17 cellular contexts compared by ENCODE assay signal in the genomic region with DNA sequence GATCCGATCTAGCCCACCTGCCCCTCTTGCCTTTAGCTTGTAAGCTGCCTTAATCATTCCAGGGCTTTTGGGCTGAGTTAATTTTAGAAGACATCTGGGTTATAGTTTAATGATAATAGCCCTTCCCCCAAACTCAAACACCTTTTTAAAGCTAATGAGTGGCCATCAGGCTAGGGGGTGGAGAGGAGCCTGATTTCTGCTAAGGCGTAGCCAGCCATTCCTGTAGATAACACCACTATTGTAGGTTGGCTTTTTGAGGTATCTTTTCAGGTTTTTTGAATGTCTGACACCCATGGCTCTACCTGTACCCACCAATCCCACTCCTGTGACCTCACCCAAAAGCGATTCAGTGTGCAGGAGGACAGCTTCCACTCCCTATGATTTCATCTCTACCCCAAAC.
"Had no signal": no experiment of that assay in that cellular context is flagged by ENCODE, and none has a peak within 500 bp of the region (broad histone marks: within the 10 kb centered on the region; RNA-seq: fewer than 3 reads in every experiment).

No MANE protein-coding gene starts in this region.

- H3K4me3 Mint-ChIP-seq: activated naive CD4-positive, alpha-beta T cell treated with anti-CD3 and anti-CD28 coated beads for 36 hours; activated T-helper 17 cell treated with anti-CD3 and anti-CD28 coated beads, Interleukin-2, amount 50 U/mL, for 72 hours; stimulated activated naive B cell treated with anti-CD40 and anti-IgM and Interleukin-4, amounts not matched to agents 10 μg/mL and 1 μg/mL and 100 μg/mL, for 72 hours; T-helper 2 cell treated with Interferon-gamma antibody and Interleukin-4, amounts not matched to agents 5 μg/mL and 100 μg/mL, for 36 hours had no signal

- ATAC-seq: activated T-helper 17 cell treated with anti-CD3 and anti-CD28 coated beads, Interleukin-2, amount 50 U/mL, for 72 hours; left cardiac atrium; stimulated activated naive B cell treated with anti-CD40 and anti-IgM and Interleukin-4, amounts not matched to agents 10 μg/mL and 1 μg/mL and 100 μg/mL, for 72 hours had no signal

- H3K27ac ChIP-seq: ascending aorta, parathyroid adenoma, tibial nerve, vagina had no signal

- H3K4me3 ChIP-seq: ascending aorta, lung, tibial nerve, vagina had no signal

- H3K36me3 Mint-ChIP-seq: naive B cell; stimulated activated naive B cell treated with anti-CD40 and anti-IgM and Interleukin-4, amounts not matched to agents 10 μg/mL and 1 μg/mL and 100 μg/mL, for 72 hours had no signal

- H3K79me2 ChIP-seq: parathyroid adenoma had no signal

- H3K9ac ChIP-seq: parathyroid adenoma had no signal

- DNase-seq: activated CD4-positive, alpha-beta T cell treated with anti-CD3 and anti-CD28 coated beads, Interleukin-2, amount 50 U/mL, for 4 hours; activated CD4-positive, CD25-positive, alpha-beta regulatory T cell treated with anti-CD3 and anti-CD28 coated beads, Interleukin-2, amount 50 U/mL, for 72 hours; activated naive CD4-positive, alpha-beta T cell treated with anti-CD3 and anti-CD28 coated beads for 36 hours; dermis blood vessel endothelial cell; left cardiac atrium; naive B cell; stimulated activated CD4-positive, alpha-beta T cell treated with anti-CD3 and anti-CD28 coated beads, Interleukin-2, amount 100 ng/mL, for 48 hours; stimulated activated naive B cell treated with anti-CD40 and anti-IgM and Interleukin-4, amounts not matched to agents 10 μg/mL and 1 μg/mL and 100 μg/mL, for 72 hours had no signal

- H3K9me3 ChIP-seq: ascending aorta, tibial nerve, vagina had no signal

- H3K27me3 ChIP-seq: ascending aorta, tibial nerve, vagina had no signal

- H3K4me1 ChIP-seq: ascending aorta, vagina had no signal

- H3K9me3 Mint-ChIP-seq: activated naive CD4-positive, alpha-beta T cell treated with anti-CD3 and anti-CD28 coated beads for 36 hours; activated T-helper 17 cell treated with anti-CD3 and anti-CD28 coated beads, Interleukin-2, amount 50 U/mL, for 72 hours; naive B cell; stimulated activated naive B cell treated with anti-CD40 and anti-IgM and Interleukin-4, amounts not matched to agents 10 μg/mL and 1 μg/mL and 100 μg/mL, for 72 hours; T-helper 2 cell treated with Interferon-gamma antibody and Interleukin-4, amounts not matched to agents 5 μg/mL and 100 μg/mL, for 36 hours had no signal

- H3K36me3 ChIP-seq: ascending aorta, tibial nerve, vagina had no signal

- H3K27me3 Mint-ChIP-seq: naive B cell; stimulated activated naive B cell treated with anti-CD40 and anti-IgM and Interleukin-4, amounts not matched to agents 10 μg/mL and 1 μg/mL and 100 μg/mL, for 72 hours had no signal

- H3K27ac Mint-ChIP-seq: activated naive CD4-positive, alpha-beta T cell treated with anti-CD3 and anti-CD28 coated beads for 36 hours; T-helper 2 cell treated with Interferon-gamma antibody and Interleukin-4, amounts not matched to agents 5 μg/mL and 100 μg/mL, for 36 hours had no signal

- FAIRE-seq: bronchial epithelial cell, frontal cortex had no signal
